ENCODE assay signal across 8 cellular contexts in genomic region chr3:98573231-98573728, GRCh38. TPM values are rescaled to one million over a fixed set of nuclear protein-coding genes. Genes with fewer than 3 reads are reported as not detected.
DNase-seq lines count a peak whose midpoint lies in the region; ATAC-seq, FAIRE-seq and TF ChIP-seq lines count a peak whose summit lies in the region.

No MANE protein-coding gene starts in this region.

- no peak for FAIRE-seq in GM12878 (lab: Jason Lieb, UNC)

- H3K9ac ChIP-seq in GM12878 (ENCODE audit: control insufficient read depth, insufficient read depth, low read length), result peak overlapping the region; percentile 25; the same call in 1 of the 2 replicates

- H3K4me1 ChIP-seq in GM12878 (ENCODE audit: control insufficient read depth, insufficient read depth, low read length) (peaks cover 15% of the 10 kb centered on the region), osteoblast (ENCODE audit: insufficient read depth, low read length) (peaks cover 6% of the 10 kb centered on the region), tibial artery (no peaks in the 10 kb centered on the region)

- SMC1A ChIA-PET in GM12878 (lab: Charles Lee; ENCODE audit: uncharacterized antibody, unreplicated experiment), result interaction anchor here (0.7 to 6.6 kb wide), 27 partner anchors 8 to 533 kb away, joined by 3 to 74 read pairs (median 5); partner anchors contain the start of genes CLDND1, CPOX and GPR15

- no TSS peak for BruUV-seq in GM12878 (replicated peaks; lab: Mats Ljungman, UMichigan)

- H3K36me3 ChIP-seq in GM12878 (ENCODE audit: control insufficient read depth in 2 of 2, insufficient read depth in 2 of 2, low read length in 1 of 2) (peaks cover 5 to 12% of the 10 kb centered on the region in 2 experiments; a peak in 3 of 4 replicates), osteoblast (ENCODE audit: insufficient read depth, low read length) (no peaks in the 10 kb centered on the region), tibial artery (peaks cover 9 to 18% (median 11%) of the 10 kb centered on the region in 3 donors)

- H3K27ac ChIP-seq in GM12878 (ENCODE audit: control insufficient read depth, insufficient read depth) (peak overlapping the region; percentile 79), osteoblast (ENCODE audit: low read depth, low read length) (no peak overlapping the region), tibial artery (no peak overlapping the region)

- intact Hi-C loops in GM12878 (cut with micrococcal nuclease; ENCODE audit: unreplicated experiment), result loop anchor here (1.0 to 5.0 kb wide), 4 partner anchors 17 to 241 kb away; no protein-coding TSS in a partner anchor
- intact Hi-C loops in tibial artery (cut with DNase I; ENCODE audit: low total_unique reads), result no loop called here

- CTCF ChIA-PET in GM12878 (lab: Yijun Ruan, JAX), result interaction anchor here (0.8 to 4.2 kb wide), 26 partner anchors 10 to 534 kb away, joined by 3 to 40 read pairs (median 6); partner anchors contain the start of genes CLDND1, CPOX and GPR15

- in situ Hi-C loops in GM12878 (cut with MboI), result loop anchor here (5.0 kb wide), 1 partner anchor 131 kb away; no protein-coding TSS in a partner anchor

- ATAC-seq in GM21515 (IDR thresholded peaks at IDR 0.05; ENCODE audit: unreplicated experiment) (peak; percentile 67), GM12878 (peak; percentile 85)

- H3K9me3 ChIP-seq in GM12878 (replicated peaks; ENCODE audit: control insufficient read depth, insufficient read depth, low read length) (no peaks in the 10 kb centered on the region; the same call in 1 of the 3 replicates), osteoblast (ENCODE audit: low read depth, low read length) (no peaks in the 10 kb centered on the region), tibial artery (no peaks in the 10 kb centered on the region)

- DNase-seq in SIG-M5 treated with dmso at 0.1 percent for 504 hours (lab: John Stamatoyannopoulos, UW; ENCODE audit: unreplicated experiment) (peak; percentile 17), SIG-M5 (lab: John Stamatoyannopoulos, UW) (no peak), Kasumi-1 (lab: John Stamatoyannopoulos, UW) (peak; percentile 42 to 58), GM12878 (ENCODE audit: low read depth, low spot score) (no peak), osteoblast (ENCODE audit: insufficient read length, low spot score, missing footprints) (no peak), COLO668 (lab: John Stamatoyannopoulos, UW; ENCODE audit: unreplicated experiment) (no peak), tibial artery (no peak)

- 0% methylated on average over 1 of the region's 1 CpG for WGBS in GM12878 (ENCODE audit: insufficient coverage, insufficient replicate concordance, low lambda C conversion rate, missing lambda C conversion rate)

- peak; percentile 42 to 53 (median 53); a peak in 5 of 6 replicates for TF ChIP-seq CTCF in GM12878 (IDR thresholded peaks at IDR 0.05 in 2 of 3, conservative IDR thresholded peaks at IDR 0.05 in 1 of 3; ENCODE audit: control insufficient read depth in 2 of 3, extremely low read depth in 1 of 3, insufficient read depth in 1 of 3, low read depth in 3 of 3, low read length in 3 of 3)
- TF ChIP-seq CTCF in osteoblast (IDR thresholded peaks at IDR 0.05; ENCODE audit: extremely low read depth, low read depth, low read length), result peak; percentile 50
- TF ChIP-seq CTCF in tibial artery (IDR thresholded peaks at IDR 0.05), result peak in 1 of 2 experiments; percentile 7

- TF ChIP-seq RAD21 in GM12878 (IDR thresholded peaks at IDR 0.05; ENCODE audit: insufficient read depth, low read depth, low read length), result peak; percentile 92

- H4K20me1 ChIP-seq in GM12878 (ENCODE audit: control insufficient read depth, insufficient read depth) (no peaks in the 10 kb centered on the region), osteoblast (ENCODE audit: insufficient read depth, low read length) (no peaks in the 10 kb centered on the region)

- POLR2A ChIA-PET in GM12878 (lab: Charles Lee), result interaction anchor here (0.9 to 2.3 kb wide), 7 partner anchors 8 to 53 kb away, joined by 3 to 12 read pairs (median 4); partner anchors contain the start of genes CLDND1 and CPOX

- RAD21 ChIA-PET in GM12878 (lab: Charles Lee; ENCODE audit: unreplicated experiment), result interaction anchor here (0.9 to 3.0 kb wide), 24 partner anchors 8 to 388 kb away, joined by 3 to 42 read pairs (median 4); partner anchors contain the start of genes CLDND1 and CPOX

- H2AFZ ChIP-seq in GM12878 (ENCODE audit: control insufficient read depth, low read depth, low read length) (peak overlapping the region; percentile 56), osteoblast (ENCODE audit: low read length) (no peak overlapping the region)

- H3K4me2 ChIP-seq in GM12878 (ENCODE audit: control insufficient read depth, insufficient read depth) (peak overlapping the region; percentile 65), osteoblast (ENCODE audit: insufficient read depth, low read length) (no peak overlapping the region)

- TF ChIP-seq POLR2A in GM12878 (IDR thresholded peaks at IDR 0.05; ENCODE audit: low read depth, low read length), result no peak

- H3K27me3 ChIP-seq in GM12878 (replicated peaks in 1 of 2; ENCODE audit: control insufficient read depth in 2 of 2, insufficient read depth in 2 of 2, low read length in 1 of 2), result no peaks in the 10 kb centered on the region
- no peaks in the 10 kb centered on the region for H3K27me3 ChIP-seq in osteoblast (ENCODE audit: insufficient read depth, low read length)
- no peaks in the 10 kb centered on the region for H3K27me3 ChIP-seq in tibial artery

- no peak for TF ChIP-seq EP300 in GM12878 (IDR thresholded peaks at IDR 0.05; ENCODE audit: borderline replicate concordance in 1 of 2, control insufficient read depth in 1 of 2, low read depth in 2 of 2, low read length in 2 of 2)

- H3K4me3 ChIP-seq in GM12878 (peak overlapping the region; percentile 42; the same call in 1 of the 2 replicates), osteoblast (ENCODE audit: insufficient read depth, low read length) (no peak overlapping the region), tibial artery (no peak overlapping the region)

- H3K79me2 ChIP-seq in GM12878 (ENCODE audit: control insufficient read depth, insufficient read depth, low read length) (peaks cover 28% of the 10 kb centered on the region), osteoblast (ENCODE audit: insufficient read depth, low read length) (no peaks in the 10 kb centered on the region)

RNA-seq across cellular contexts. Expression of gene CPOX, which starts 20.1 kb away (rescaled TPM):
- total RNA-seq in GM12878 (2013; cell fraction: nucleolus; rRNA removed), result 67.1 and 69.2 TPM in 2 replicates
- total RNA-seq in GM12878 (2014; rRNA removed) (71.8 and 75.9 TPM in 2 replicates), GM12878 (2014; rRNA removed; fragmentation: Illumina TruSeq; extraction: Trizol) (51.0 and 53.2 TPM in 2 replicates), GM12878 (2021) (69.4 and 72.6 TPM in 2 replicates), osteoblast (21.5 and 22.1 TPM in 2 replicates)
- polyA plus RNA-seq in GM12878 (2011; ENCODE audit: low read depth), result 31.0 TPM
- polyA plus RNA-seq in GM12878 (2011; rRNA removed) (65.8 and 67.0 TPM in 2 replicates), GM12878 (2014; fragmentation: Illumina TruSeq; extraction: Trizol) (61.8 and 63.7 TPM in 2 replicates), GM12878 (2014; fragmentation: Nextera tagmentation; extraction: Ambion mirVana) (10 to 100 TPM; 40.7 to 45.8 TPM), GM12878 (2014; rRNA removed) (66.4 and 78.0 TPM in 2 replicates), GM12878 (2016; fragmentation: Nextera tagmentation; extraction: Ambion mirVana) (10 to 100 TPM; 63.3 to 67.6 TPM)
- 37.8 and 41.4 TPM in 2 replicates for polyA plus RNA-seq in GM12878 (2011; cell fraction: cytosol; rRNA removed)
- 79.0 and 107 TPM in 2 replicates for polyA plus RNA-seq in GM12878 (2011; cell fraction: nucleus; rRNA removed)
- polyA plus RNA-seq in GM12878 (2012), result 44.9 and 69.6 TPM in 2 replicates
- 31.7 and 38.3 TPM in 2 replicates for polyA minus RNA-seq in GM12878 (2011; rRNA and poly(A)+ RNA removed)
- 13.1 and 19.1 TPM in 2 replicates for polyA minus RNA-seq in GM12878 (2011; cell fraction: cytosol; rRNA and poly(A)+ RNA removed)
- 23.1 and 39.6 TPM in 2 replicates for polyA minus RNA-seq in GM12878 (2011; cell fraction: nucleus; rRNA and poly(A)+ RNA removed)

RNA-seq across cellular contexts. Expression of gene GPR15, which starts 41.5 kb away (rescaled TPM):
- total RNA-seq in GM12878 (2013; cell fraction: nucleolus; rRNA removed), result 136 and 143 TPM in 2 replicates
- total RNA-seq in GM12878 (2014; rRNA removed) (150 and 170 TPM in 2 replicates), GM12878 (2014; rRNA removed; fragmentation: Illumina TruSeq; extraction: Trizol) (118 and 119 TPM in 2 replicates), GM12878 (2021) (105 TPM in 2 replicates), osteoblast (not detected in 2 replicates)
- polyA plus RNA-seq in GM12878 (2011; ENCODE audit: low read depth), result 81.6 TPM
- polyA plus RNA-seq in GM12878 (2011; rRNA removed) (68.3 and 87.9 TPM in 2 replicates), GM12878 (2014; fragmentation: Illumina TruSeq; extraction: Trizol) (113 and 116 TPM in 2 replicates), GM12878 (2014; fragmentation: Nextera tagmentation; extraction: Ambion mirVana) (100 to 1,000 TPM in 1 of 2 experiments, 10 to 100 TPM in 1; 70.7 to 145 TPM), GM12878 (2014; rRNA removed) (82.7 and 83.9 TPM in 2 replicates), GM12878 (2016; fragmentation: Nextera tagmentation; extraction: Ambion mirVana) (100 to 1,000 TPM; 146 to 150 TPM)
- polyA plus RNA-seq in GM12878 (2011; cell fraction: cytosol; rRNA removed), result 77.7 and 84.8 TPM in 2 replicates
- 59.0 and 81.9 TPM in 2 replicates for polyA plus RNA-seq in GM12878 (2011; cell fraction: nucleus; rRNA removed)
- polyA plus RNA-seq in GM12878 (2012), result 69.4 and 117 TPM in 2 replicates
- 142 and 145 TPM in 2 replicates for polyA minus RNA-seq in GM12878 (2011; rRNA and poly(A)+ RNA removed)
- polyA minus RNA-seq in GM12878 (2011; cell fraction: cytosol; rRNA and poly(A)+ RNA removed), result 29.7 and 31.3 TPM in 2 replicates
- polyA minus RNA-seq in GM12878 (2011; cell fraction: nucleus; rRNA and poly(A)+ RNA removed), result 79.2 and 93.9 TPM in 2 replicates

RNA-seq across cellular contexts. Expression of gene CLDND1, which starts 50.6 kb away (rescaled TPM):
- 296 and 302 TPM in 2 replicates for total RNA-seq in GM12878 (2013; cell fraction: nucleolus; rRNA removed)
- total RNA-seq in GM12878 (2014; rRNA removed), result 123 and 164 TPM in 2 replicates
- total RNA-seq in GM12878 (2014; rRNA removed; fragmentation: Illumina TruSeq; extraction: Trizol), result 97.8 and 101 TPM in 2 replicates
- 124 and 130 TPM in 2 replicates for total RNA-seq in GM12878 (2021)
- polyA plus RNA-seq in GM12878 (2011; ENCODE audit: low read depth), result 100 TPM
- polyA plus RNA-seq in GM12878 (2011; rRNA removed), result 225 and 259 TPM in 2 replicates
- 110 and 197 TPM in 2 replicates for polyA plus RNA-seq in GM12878 (2011; cell fraction: cytosol; rRNA removed)
- 273 and 287 TPM in 2 replicates for polyA plus RNA-seq in GM12878 (2011; cell fraction: nucleus; rRNA removed)
- 130 and 134 TPM in 2 replicates for polyA plus RNA-seq in GM12878 (2012)
- polyA plus RNA-seq in GM12878 (2014; fragmentation: Illumina TruSeq; extraction: Trizol), result 173 and 232 TPM in 2 replicates
- polyA plus RNA-seq in GM12878 (2014; fragmentation: Nextera tagmentation; extraction: Ambion mirVana), result 100 to 1,000 TPM; 150 to 163 TPM
- polyA plus RNA-seq in GM12878 (2014; rRNA removed), result 144 and 154 TPM in 2 replicates
- 100 to 1,000 TPM; 144 to 154 TPM for polyA plus RNA-seq in GM12878 (2016; fragmentation: Nextera tagmentation; extraction: Ambion mirVana)
- 210 and 247 TPM in 2 replicates for polyA minus RNA-seq in GM12878 (2011; rRNA and poly(A)+ RNA removed)
- 72.8 and 86.1 TPM in 2 replicates for polyA minus RNA-seq in GM12878 (2011; cell fraction: cytosol; rRNA and poly(A)+ RNA removed)
- polyA minus RNA-seq in GM12878 (2011; cell fraction: nucleus; rRNA and poly(A)+ RNA removed), result 149 and 181 TPM in 2 replicates
- 59.2 and 74.2 TPM in 2 replicates for total RNA-seq in osteoblast

Comparison
In these comparisons a context has a peak if more than half of its experiments do, and no peak if none do; other contexts are left out.
1. DNase-seq: peak in SIG-M5 treated with dmso at 0.1 percent for 504 hours (single experiment) and Kasumi-1 (2 of 2); none in SIG-M5 (single experiment), GM12878 (single experiment), osteoblast (single experiment), COLO668 (single experiment) and tibial artery (0 of 2).
2. RNA of gene GPR15, which starts 41.5 kb away (total RNA-seq): 105 to 170 TPM in GM12878; not detected in osteoblast; every median in the first group is over 100 times any median in the second.